In the genomic region with DNA sequence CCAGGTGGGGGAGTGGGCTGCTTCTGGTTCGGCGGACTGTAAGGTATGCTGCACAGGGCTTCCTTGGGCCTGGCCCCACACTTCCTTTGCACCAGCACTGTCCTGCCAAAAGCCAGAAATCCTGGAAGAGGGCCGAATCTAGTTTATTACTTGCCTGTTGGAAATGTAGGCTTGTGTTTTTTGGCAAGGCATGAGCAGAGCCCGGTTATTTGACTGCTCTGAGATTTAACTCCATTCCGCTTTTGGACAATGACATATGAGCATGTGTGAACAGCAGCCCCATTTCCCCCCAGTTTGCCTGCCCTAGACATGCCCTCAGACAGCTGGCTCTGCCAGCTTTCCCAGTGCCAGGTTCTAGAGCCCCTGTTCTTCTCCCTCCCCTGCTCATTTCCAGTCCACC, we compare ENCODE assay signal across 12 cellular contexts.
DNase-seq lines count a peak whose midpoint lies in the region; ATAC-seq and TF ChIP-seq lines count a peak whose summit lies in the region.
"Had no signal": no experiment of that assay in that cellular context is flagged by ENCODE, and none has a peak within 500 bp of the region (broad histone marks: within the 10 kb centered on the region; RNA-seq: fewer than 3 reads in every experiment).

No MANE protein-coding gene starts in this region.

- H3K4me3 ChIP-seq in sigmoid colon: no peak overlapping the region

- H3K27me3 Mint-ChIP-seq in activated naive CD8-positive, alpha-beta T cell: no peaks in the 10 kb centered on the region

- H3K4me1 ChIP-seq in sigmoid colon: peaks cover 0 to 27% (median 17%) of the 10 kb centered on the region in 4 donors

- TF ChIP-seq CTCF in sigmoid colon (IDR thresholded peaks at IDR 0.05): no peak

- peak in 1 of 4 donors; percentile 22 for TF ChIP-seq EP300 in sigmoid colon (IDR thresholded peaks at IDR 0.05)

- peaks cover 11% of the 10 kb centered on the region for H3K36me3 Mint-ChIP-seq in activated naive CD8-positive, alpha-beta T cell

- WGBS in sigmoid colon, 2 donors: 57 to 62% methylated on average over 5 of the region's 5 CpGs

- no peak overlapping the region for H3K4me3 Mint-ChIP-seq in activated naive CD8-positive, alpha-beta T cell

- peak; percentile 81 for ATAC-seq in Right ventricle myocardium superior (ENCODE audit: poor library complexity)
- ATAC-seq in GM19395 (IDR thresholded peaks at IDR 0.05; ENCODE audit: unreplicated experiment): no peak
- ATAC-seq in HG02623 (IDR thresholded peaks at IDR 0.05; ENCODE audit: unreplicated experiment): no peak
- ATAC-seq: foreskin keratinocyte had no signal

- no peak for TF ChIP-seq POLR2A in sigmoid colon (IDR thresholded peaks at IDR 0.05)

- no peaks in the 10 kb centered on the region for H3K36me3 ChIP-seq in sigmoid colon

- H3K27ac Mint-ChIP-seq in activated naive CD8-positive, alpha-beta T cell: peak overlapping the region; percentile 98

- no peaks in the 10 kb centered on the region for H3K9me3 ChIP-seq in sigmoid colon

- intact Hi-C loops in Right ventricle myocardium superior (cut with DNase I) (no loop called here), sigmoid colon (cut with DNase I) (no loop called here)

- H3K4me1 Mint-ChIP-seq in activated naive CD8-positive, alpha-beta T cell (ENCODE audit: low read depth): peaks cover 72% of the 10 kb centered on the region

- peak overlapping the region; percentile 70 to 77 (median 73) for H3K27ac ChIP-seq in sigmoid colon

- H3K27me3 ChIP-seq in sigmoid colon: no peaks in the 10 kb centered on the region
- H3K27me3 ChIP-seq: foreskin keratinocyte had no signal

- peak; percentile 24 for DNase-seq in GM03348 (ENCODE audit: low spot score)
- peak; percentile 71 for DNase-seq in Right ventricle myocardium superior
- DNase-seq in sigmoid colon: peak; percentile 75
- no peak for DNase-seq in NCI-H146 treated with DMSO at 0.1 percent for 48 hours (lab: John Stamatoyannopoulos, UW; ENCODE audit: unreplicated experiment)
- DNase-seq in SHP77 (lab: John Stamatoyannopoulos, UW): no peak
- DNase-seq: activated gamma-delta T cell treated with Interleukin-2 at 50 U/mL for 16 hours, DMS 273 treated with DMSO at 0.1 percent for 48 hours, foreskin keratinocyte, H7 had no signal

- H3K9me3 Mint-ChIP-seq in activated naive CD8-positive, alpha-beta T cell (ENCODE audit: low read depth): no peaks in the 10 kb centered on the region

Comparison
In these comparisons a context has a peak if more than half of its experiments do, and no peak if none do; other contexts are left out.
1. DNase-seq: peak in GM03348 (single experiment), Right ventricle myocardium superior (single experiment) and sigmoid colon (single experiment); none in NCI-H146 treated with DMSO at 0.1 percent for 48 hours (single experiment) and SHP77 (0 of 2).